Comparison of ENCODE assay signal across 1 cellular context in the genomic region with DNA sequence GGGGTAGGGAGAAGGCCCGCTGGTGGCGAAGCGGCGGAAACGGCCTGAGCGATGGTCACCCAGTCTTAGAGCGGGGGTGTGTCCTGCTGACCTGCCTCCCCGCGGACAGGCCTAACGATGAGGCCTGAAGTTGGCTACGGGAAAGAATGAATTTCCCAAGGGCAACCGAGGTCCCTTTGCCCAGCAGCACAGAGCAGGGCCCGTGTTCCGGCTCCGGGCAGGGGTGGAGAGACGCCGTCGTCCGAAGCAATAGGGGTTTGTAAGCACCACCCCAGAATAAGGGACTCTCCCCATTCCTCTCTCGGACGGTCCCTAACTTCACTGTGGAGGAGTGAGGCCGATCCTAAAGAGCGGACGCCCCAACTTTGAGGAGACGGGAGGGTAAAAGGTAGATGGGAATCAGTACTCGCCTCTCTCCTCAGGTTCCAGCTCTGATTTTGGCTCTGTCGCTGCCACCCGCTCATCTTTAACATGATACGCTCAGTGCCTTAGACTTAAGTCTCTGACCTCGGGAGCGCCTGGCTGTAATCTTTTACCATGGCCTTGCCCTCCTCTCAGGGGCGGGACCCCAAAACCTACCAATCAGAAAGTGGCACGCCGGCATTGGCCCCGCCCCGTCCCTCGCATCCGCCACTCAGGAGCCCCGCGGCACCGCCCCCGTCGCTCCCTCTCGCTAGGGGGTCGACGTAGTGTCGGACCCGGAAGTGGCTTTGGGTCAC.
A peak's percentile ranks its signal among the peaks of the same experiment; 100 is the strongest.
TF ChIP-seq lines count a peak whose summit lies in the region.

Gene DDIT3 (minus strand): TSS at position 507 of the 719 bp plus-strand sequence. CDS start 3,108 bp downstream, outside the sequence.

TF ChIP-seq in K562, 482 proteins besides CTCF, POLR2A, EP300 and RAD21 (continued from another document and continues in another):
- TF ChIP-seq ZBTB40 (IDR thresholded peaks at IDR 0.05) (no peak), ZBTB40 (CRISPR knock-in tag; IDR thresholded peaks at IDR 0.05) (no peak), CEBPG (CRISPR knock-in tag; IDR thresholded peaks at IDR 0.05) (no peak), CEBPG (tag; conservative IDR thresholded peaks at IDR 0.05 in 1 of 2, IDR thresholded peaks at IDR 0.05 in 1 of 2) (no peak), ZNF77 (CRISPR knock-in tag; IDR thresholded peaks at IDR 0.05) (no peak), TOE1 (IDR thresholded peaks at IDR 0.05; ENCODE audit: borderline replicate concordance) (peak; percentile 93), TOE1 (CRISPR knock-in tag; IDR thresholded peaks at IDR 0.05; ENCODE audit: borderline replicate concordance, low read depth) (no peak; the same call in 1 of the 2 replicates), PPARD (CRISPR knock-in tag; IDR thresholded peaks at IDR 0.05) (no peak), LEF1 (IDR thresholded peaks at IDR 0.05) (no peak), ZNF280A (IDR thresholded peaks at IDR 0.05; ENCODE audit: low read depth, partially characterized antibody) (no peak), ZC3H4 (CRISPR knock-in tag; IDR thresholded peaks at IDR 0.05; ENCODE audit: borderline replicate concordance) (peak; percentile 100), OTX1 (CRISPR knock-in tag; IDR thresholded peaks at IDR 0.05) (peak; percentile 10; the same call in 1 of the 2 replicates), RBBP5 (IDR thresholded peaks at IDR 0.05; ENCODE audit: borderline replicate concordance, insufficient read depth, low read length, poor library complexity, severe bottlenecking) (peak; percentile 76), PML (IDR thresholded peaks at IDR 0.05; ENCODE audit: low read length) (peak; percentile 92), PHB (CRISPR knock-in tag; IDR thresholded peaks at IDR 0.05) (0 out of 2 replicates have a peak, but pooled peaks have one; percentile 30), HOXB6 (CRISPR knock-in tag; IDR thresholded peaks at IDR 0.05; ENCODE audit: borderline replicate concordance) (peak; percentile 49; the same call in 1 of the 2 replicates), ZSCAN29 (IDR thresholded peaks at IDR 0.05) (no peak), CBX1 (IDR thresholded peaks at IDR 0.05; ENCODE audit: low read depth) (peak; percentile 71; the same call in 1 of the 2 replicates), STAT5A (IDR thresholded peaks at IDR 0.05; ENCODE audit: borderline replicate concordance, low read length) (no peak), ARID1B (IDR thresholded peaks at IDR 0.05) (no peak)
- TF ChIP-seq, protein P1, sequence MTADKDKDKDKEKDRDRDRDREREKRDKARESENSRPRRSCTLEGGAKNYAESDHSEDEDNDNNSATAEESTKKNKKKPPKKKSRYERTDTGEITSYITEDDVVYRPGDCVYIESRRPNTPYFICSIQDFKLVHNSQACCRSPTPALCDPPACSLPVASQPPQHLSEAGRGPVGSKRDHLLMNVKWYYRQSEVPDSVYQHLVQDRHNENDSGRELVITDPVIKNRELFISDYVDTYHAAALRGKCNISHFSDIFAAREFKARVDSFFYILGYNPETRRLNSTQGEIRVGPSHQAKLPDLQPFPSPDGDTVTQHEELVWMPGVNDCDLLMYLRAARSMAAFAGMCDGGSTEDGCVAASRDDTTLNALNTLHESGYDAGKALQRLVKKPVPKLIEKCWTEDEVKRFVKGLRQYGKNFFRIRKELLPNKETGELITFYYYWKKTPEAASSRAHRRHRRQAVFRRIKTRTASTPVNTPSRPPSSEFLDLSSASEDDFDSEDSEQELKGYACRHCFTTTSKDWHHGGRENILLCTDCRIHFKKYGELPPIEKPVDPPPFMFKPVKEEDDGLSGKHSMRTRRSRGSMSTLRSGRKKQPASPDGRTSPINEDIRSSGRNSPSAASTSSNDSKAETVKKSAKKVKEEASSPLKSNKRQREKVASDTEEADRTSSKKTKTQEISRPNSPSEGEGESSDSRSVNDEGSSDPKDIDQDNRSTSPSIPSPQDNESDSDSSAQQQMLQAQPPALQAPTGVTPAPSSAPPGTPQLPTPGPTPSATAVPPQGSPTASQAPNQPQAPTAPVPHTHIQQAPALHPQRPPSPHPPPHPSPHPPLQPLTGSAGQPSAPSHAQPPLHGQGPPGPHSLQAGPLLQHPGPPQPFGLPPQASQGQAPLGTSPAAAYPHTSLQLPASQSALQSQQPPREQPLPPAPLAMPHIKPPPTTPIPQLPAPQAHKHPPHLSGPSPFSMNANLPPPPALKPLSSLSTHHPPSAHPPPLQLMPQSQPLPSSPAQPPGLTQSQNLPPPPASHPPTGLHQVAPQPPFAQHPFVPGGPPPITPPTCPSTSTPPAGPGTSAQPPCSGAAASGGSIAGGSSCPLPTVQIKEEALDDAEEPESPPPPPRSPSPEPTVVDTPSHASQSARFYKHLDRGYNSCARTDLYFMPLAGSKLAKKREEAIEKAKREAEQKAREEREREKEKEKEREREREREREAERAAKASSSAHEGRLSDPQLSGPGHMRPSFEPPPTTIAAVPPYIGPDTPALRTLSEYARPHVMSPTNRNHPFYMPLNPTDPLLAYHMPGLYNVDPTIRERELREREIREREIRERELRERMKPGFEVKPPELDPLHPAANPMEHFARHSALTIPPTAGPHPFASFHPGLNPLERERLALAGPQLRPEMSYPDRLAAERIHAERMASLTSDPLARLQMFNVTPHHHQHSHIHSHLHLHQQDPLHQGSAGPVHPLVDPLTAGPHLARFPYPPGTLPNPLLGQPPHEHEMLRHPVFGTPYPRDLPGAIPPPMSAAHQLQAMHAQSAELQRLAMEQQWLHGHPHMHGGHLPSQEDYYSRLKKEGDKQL (CRISPR knock-in tag; IDR thresholded peaks at IDR 0.05; ENCODE audit: borderline replicate concordance), result no peak
- TF ChIP-seq, protein P2, sequence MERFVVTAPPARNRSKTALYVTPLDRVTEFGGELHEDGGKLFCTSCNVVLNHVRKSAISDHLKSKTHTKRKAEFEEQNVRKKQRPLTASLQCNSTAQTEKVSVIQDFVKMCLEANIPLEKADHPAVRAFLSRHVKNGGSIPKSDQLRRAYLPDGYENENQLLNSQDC (CRISPR knock-in tag; IDR thresholded peaks at IDR 0.05), result peak; percentile 75; the same call in 1 of the 2 replicates
- TF ChIP-seq, protein P3, sequence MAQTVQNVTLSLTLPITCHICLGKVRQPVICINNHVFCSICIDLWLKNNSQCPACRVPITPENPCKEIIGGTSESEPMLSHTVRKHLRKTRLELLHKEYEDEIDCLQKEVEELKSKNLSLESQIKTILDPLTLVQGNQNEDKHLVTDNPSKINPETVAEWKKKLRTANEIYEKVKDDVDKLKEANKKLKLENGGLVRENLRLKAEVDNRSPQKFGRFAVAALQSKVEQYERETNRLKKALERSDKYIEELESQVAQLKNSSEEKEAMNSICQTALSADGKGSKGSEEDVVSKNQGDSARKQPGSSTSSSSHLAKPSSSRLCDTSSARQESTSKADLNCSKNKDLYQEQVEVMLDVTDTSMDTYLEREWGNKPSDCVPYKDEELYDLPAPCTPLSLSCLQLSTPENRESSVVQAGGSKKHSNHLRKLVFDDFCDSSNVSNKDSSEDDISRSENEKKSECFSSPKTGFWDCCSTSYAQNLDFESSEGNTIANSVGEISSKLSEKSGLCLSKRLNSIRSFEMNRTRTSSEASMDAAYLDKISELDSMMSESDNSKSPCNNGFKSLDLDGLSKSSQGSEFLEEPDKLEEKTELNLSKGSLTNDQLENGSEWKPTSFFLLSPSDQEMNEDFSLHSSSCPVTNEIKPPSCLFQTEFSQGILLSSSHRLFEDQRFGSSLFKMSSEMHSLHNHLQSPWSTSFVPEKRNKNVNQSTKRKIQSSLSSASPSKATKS (CRISPR knock-in tag; IDR thresholded peaks at IDR 0.05), result 0 out of 2 replicates have a peak, but pooled peaks have one; percentile 34
- TF ChIP-seq, protein P4, sequence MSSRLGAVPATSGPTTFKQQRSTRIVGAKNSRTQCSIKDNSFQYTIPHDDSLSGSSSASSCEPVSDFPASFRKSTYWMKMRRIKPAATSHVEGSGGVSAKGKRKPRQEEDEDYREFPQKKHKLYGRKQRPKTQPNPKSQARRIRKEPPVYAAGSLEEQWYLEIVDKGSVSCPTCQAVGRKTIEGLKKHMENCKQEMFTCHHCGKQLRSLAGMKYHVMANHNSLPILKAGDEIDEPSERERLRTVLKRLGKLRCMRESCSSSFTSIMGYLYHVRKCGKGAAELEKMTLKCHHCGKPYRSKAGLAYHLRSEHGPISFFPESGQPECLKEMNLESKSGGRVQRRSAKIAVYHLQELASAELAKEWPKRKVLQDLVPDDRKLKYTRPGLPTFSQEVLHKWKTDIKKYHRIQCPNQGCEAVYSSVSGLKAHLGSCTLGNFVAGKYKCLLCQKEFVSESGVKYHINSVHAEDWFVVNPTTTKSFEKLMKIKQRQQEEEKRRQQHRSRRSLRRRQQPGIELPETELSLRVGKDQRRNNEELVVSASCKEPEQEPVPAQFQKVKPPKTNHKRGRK (tag; IDR thresholded peaks at IDR 0.05), result no peak
- TF ChIP-seq, protein P5, sequence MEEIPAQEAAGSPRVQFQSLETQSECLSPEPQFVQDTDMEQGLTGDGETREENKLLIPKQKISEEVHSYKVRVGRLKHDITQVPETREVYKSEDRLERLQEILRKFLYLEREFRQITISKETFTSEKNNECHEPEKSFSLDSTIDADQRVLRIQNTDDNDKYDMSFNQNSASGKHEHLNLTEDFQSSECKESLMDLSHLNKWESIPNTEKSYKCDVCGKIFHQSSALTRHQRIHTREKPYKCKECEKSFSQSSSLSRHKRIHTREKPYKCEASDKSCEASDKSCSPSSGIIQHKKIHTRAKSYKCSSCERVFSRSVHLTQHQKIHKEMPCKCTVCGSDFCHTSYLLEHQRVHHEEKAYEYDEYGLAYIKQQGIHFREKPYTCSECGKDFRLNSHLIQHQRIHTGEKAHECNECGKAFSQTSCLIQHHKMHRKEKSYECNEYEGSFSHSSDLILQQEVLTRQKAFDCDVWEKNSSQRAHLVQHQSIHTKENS (CRISPR knock-in tag; IDR thresholded peaks at IDR 0.05), result no peak
- TF ChIP-seq, protein P6, sequence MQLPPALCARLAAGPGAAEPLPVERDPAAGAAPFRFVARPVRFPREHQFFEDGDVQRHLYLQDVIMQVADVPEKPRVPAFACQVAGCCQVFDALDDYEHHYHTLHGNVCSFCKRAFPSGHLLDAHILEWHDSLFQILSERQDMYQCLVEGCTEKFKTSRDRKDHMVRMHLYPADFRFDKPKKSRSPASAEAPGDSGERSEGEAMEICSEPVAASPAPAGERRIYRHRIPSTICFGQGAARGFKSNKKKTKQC (CRISPR knock-in tag; IDR thresholded peaks at IDR 0.05), result peak; percentile 75
